Comparison of ENCODE assay signal across 11 cellular contexts in the genomic region with DNA sequence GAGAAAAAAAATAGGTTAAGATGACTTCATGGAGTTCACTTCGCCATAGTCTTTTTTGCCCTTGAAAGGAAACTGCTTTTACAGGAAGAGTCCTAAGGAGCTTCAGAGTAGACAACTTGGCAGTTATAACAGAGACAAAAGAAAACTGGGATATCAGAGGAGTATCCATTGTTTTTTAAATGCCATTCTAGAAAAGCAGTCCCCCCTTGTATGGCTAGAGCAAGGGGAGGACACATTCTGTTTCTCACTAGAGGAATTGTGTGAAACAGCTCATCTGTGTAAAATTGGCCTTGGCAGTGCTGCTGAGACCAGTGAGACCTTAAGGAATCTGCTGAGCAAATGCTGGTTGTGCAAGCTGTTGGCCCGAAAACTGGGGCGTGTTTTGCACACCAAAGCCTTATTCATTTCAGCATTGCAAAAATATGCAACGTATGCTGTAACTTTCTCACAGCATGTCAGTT.
DNase-seq lines count a peak whose midpoint lies in the region; TF ChIP-seq lines count a peak whose summit lies in the region.
"Had no signal": no experiment of that assay in that cellular context is flagged by ENCODE, and none has a peak within 500 bp of the region (broad histone marks: within the 10 kb centered on the region; RNA-seq: fewer than 3 reads in every experiment).

No MANE protein-coding gene starts in this region.

- H3K36me3 Mint-ChIP-seq in MCF 10A (ENCODE audit: insufficient read depth, unreplicated experiment) (peaks cover 10% of the 10 kb centered on the region), osteocyte (ENCODE audit: unreplicated experiment) (peaks cover 22% of the 10 kb centered on the region)

- H3K27ac ChIP-seq in right atrium auricular region (peak overlapping the region; percentile 70 to 90), rectal smooth muscle tissue (ENCODE audit: low read depth, low read length) (peak overlapping the region; percentile 80)

- TF ChIP-seq CTCF in MCF 10A (IDR thresholded peaks at IDR 0.05; ENCODE audit: unreplicated experiment) (no peak), right atrium auricular region (IDR thresholded peaks at IDR 0.05) (no peak), osteocyte (IDR thresholded peaks at IDR 0.05) (no peak)

- POLR2A ChIA-PET in MCF 10A (lab: Yijun Ruan, JAX): interaction anchor here (0.8 to 8.8 kb wide), 17 partner anchors 8 to 192 kb away, joined by 3 to 90 read pairs (median 4); partner anchors contain the start of genes DAAM1, JKAMP and L3HYPDH

- no peak overlapping the region for H3K4me3 ChIP-seq in right atrium auricular region
- H3K4me3 ChIP-seq in rectal smooth muscle tissue (ENCODE audit: low read length): no peak overlapping the region

- no peaks in the 10 kb centered on the region for H3K9me3 ChIP-seq in right atrium auricular region

- intact Hi-C loops in MCF 10A (cut with micrococcal nuclease): no loop called here

- peaks cover 20% of the 10 kb centered on the region for H3K36me3 ChIP-seq in right atrium auricular region
- no peaks in the 10 kb centered on the region for H3K36me3 ChIP-seq in rectal smooth muscle tissue (ENCODE audit: control insufficient read depth, insufficient read depth, low read length)

- H3K27me3 Mint-ChIP-seq in MCF 10A (ENCODE audit: insufficient read depth, unreplicated experiment) (no peaks in the 10 kb centered on the region), osteocyte (ENCODE audit: unreplicated experiment) (no peaks in the 10 kb centered on the region)
- H3K27me3 Mint-ChIP-seq: activated naive CD8-positive, alpha-beta T cell treated with anti-CD3 and anti-CD28 coated beads, Interleukin-2, amount 10 ng/mL, durations not matched to agents 7 days and 5 days had no signal

- BruUV-seq in MCF 10A (replicated peaks; lab: Mats Ljungman, UMichigan): no TSS peak

- H3K27ac Mint-ChIP-seq in MCF 10A (ENCODE audit: low read depth, unreplicated experiment): peak overlapping the region; percentile 82
- no peak overlapping the region for H3K27ac Mint-ChIP-seq in osteocyte (ENCODE audit: unreplicated experiment)
- H3K27ac Mint-ChIP-seq: activated naive CD8-positive, alpha-beta T cell treated with anti-CD3 and anti-CD28 coated beads, Interleukin-2, amount 10 ng/mL, durations not matched to agents 7 days and 5 days had no signal

- H3K27me3 ChIP-seq in right atrium auricular region: no peaks in the 10 kb centered on the region
- no peaks in the 10 kb centered on the region for H3K27me3 ChIP-seq in rectal smooth muscle tissue (ENCODE audit: control insufficient read depth, insufficient read depth, low read length)

- CTCF ChIA-PET in MCF 10A (lab: Yijun Ruan, JAX): interaction anchor here (0.6 to 1.0 kb wide), 3 partner anchors 15 to 44 kb away, joined by 3 read pairs; no protein-coding TSS in a partner anchor

- no peaks in the 10 kb centered on the region for H3K9me3 Mint-ChIP-seq in MCF 10A (ENCODE audit: unreplicated experiment)
- H3K9me3 Mint-ChIP-seq in osteocyte (ENCODE audit: unreplicated experiment): no peaks in the 10 kb centered on the region
- H3K9me3 Mint-ChIP-seq: activated naive CD8-positive, alpha-beta T cell treated with anti-CD3 and anti-CD28 coated beads, Interleukin-2, amount 10 ng/mL, durations not matched to agents 7 days and 5 days had no signal

- H3K9ac ChIP-seq in rectal smooth muscle tissue (ENCODE audit: low read length): no peak overlapping the region

- peak; percentile 42 for DNase-seq in GM03348 (ENCODE audit: low spot score)
- peak; percentile 57 for DNase-seq in MCF 10A (ENCODE audit: unreplicated experiment)
- DNase-seq in right atrium auricular region (ENCODE audit: low spot score): peak; percentile 87
- no peak for DNase-seq in DMS153 (lab: John Stamatoyannopoulos, UW)
- DNase-seq in osteocyte (ENCODE audit: extremely low spot score, unreplicated experiment): no peak
- DNase-seq in 8988T: no peak
- DNase-seq in NCI-H146 (lab: John Stamatoyannopoulos, UW): no peak
- DNase-seq: activated CD4-positive, CD25-positive, alpha-beta regulatory T cell treated with anti-CD3 and anti-CD28 coated beads, Interleukin-2, amount 50 U/mL, for 72 hours; activated naive CD8-positive, alpha-beta T cell treated with anti-CD3 and anti-CD28 coated beads, Interleukin-2, amount 10 ng/mL, durations not matched to agents 7 days and 5 days; KG1 had no signal

- H3K4me3 Mint-ChIP-seq in MCF 10A (ENCODE audit: unreplicated experiment) (no peak overlapping the region), osteocyte (ENCODE audit: unreplicated experiment) (no peak overlapping the region)
- H3K4me3 Mint-ChIP-seq: activated naive CD8-positive, alpha-beta T cell treated with anti-CD3 and anti-CD28 coated beads, Interleukin-2, amount 10 ng/mL, durations not matched to agents 7 days and 5 days had no signal

- H3K4me1 ChIP-seq in right atrium auricular region (peaks cover 0 to 71% of the 10 kb centered on the region in 2 donors), rectal smooth muscle tissue (ENCODE audit: control insufficient read depth, insufficient read depth, low read length) (peaks cover 55% of the 10 kb centered on the region)

- H3K4me1 Mint-ChIP-seq in MCF 10A (ENCODE audit: insufficient read depth, unreplicated experiment): peaks cover 45% of the 10 kb centered on the region
- peaks cover 24% of the 10 kb centered on the region for H3K4me1 Mint-ChIP-seq in osteocyte (ENCODE audit: unreplicated experiment)
- H3K4me1 Mint-ChIP-seq: activated naive CD8-positive, alpha-beta T cell treated with anti-CD3 and anti-CD28 coated beads, Interleukin-2, amount 10 ng/mL, durations not matched to agents 7 days and 5 days had no signal

Comparison
In these comparisons a context has a peak if more than half of its experiments do, and no peak if none do; other contexts are left out.
1. DNase-seq: peak in GM03348 (single experiment), MCF 10A (single experiment) and right atrium auricular region (single experiment); none in DMS153 (single experiment), osteocyte (single experiment), 8988T (single experiment) and NCI-H146 (single experiment).